Comparison of ENCODE assay signal across 9 cellular contexts in genomic region chr10:93039721-93040120, GRCh38. TPM values are rescaled to one million over a fixed set of nuclear protein-coding genes. Genes with fewer than 3 reads are reported as not detected.
A peak's percentile ranks its signal among the peaks of the same experiment; 100 is the strongest.
DNase-seq lines count a peak whose midpoint lies in the region; ATAC-seq and TF ChIP-seq lines count a peak whose summit lies in the region.
"Had no signal": no experiment of that assay in that cellular context is flagged by ENCODE, and none has a peak within 500 bp of the region (broad histone marks: within the 10 kb centered on the region; RNA-seq: fewer than 3 reads in every experiment).

No MANE protein-coding gene starts in this region.

- H3K4me1 ChIP-seq in left ventricle myocardium inferior (no peaks in the 10 kb centered on the region), right cardiac atrium (ENCODE audit: control insufficient read depth, insufficient read depth, low read length) (no peaks in the 10 kb centered on the region), OCI-LY3 (ENCODE audit: low read length) (peaks cover 21% of the 10 kb centered on the region), upper lobe of right lung (no peaks in the 10 kb centered on the region)
- H3K4me1 ChIP-seq: SJCRH30 had no signal

- DNase-seq in left ventricle myocardium inferior, result no peak
- no peak for DNase-seq in right cardiac atrium
- DNase-seq in fibroblast of gingiva (ENCODE audit: low read depth), result peak; percentile 24
- DNase-seq in upper lobe of right lung, result no peak
- DNase-seq in endothelial cell (ENCODE audit: low spot score), result no peak
- DNase-seq in dedifferentiated amniotic fluid mesenchymal stem cell (ENCODE audit: extremely low spot score), result no peak

- no peaks in the 10 kb centered on the region for H3K27me3 ChIP-seq in left ventricle myocardium inferior (ENCODE audit: low read depth)
- H3K27me3 ChIP-seq in right cardiac atrium (ENCODE audit: control insufficient read depth, insufficient read depth), result no peaks in the 10 kb centered on the region
- H3K27me3 ChIP-seq in OCI-LY3 (ENCODE audit: low read depth, low read length), result no peaks in the 10 kb centered on the region
- no peaks in the 10 kb centered on the region for H3K27me3 ChIP-seq in upper lobe of right lung
- H3K27me3 ChIP-seq: SJCRH30 had no signal

- H3K9ac ChIP-seq in OCI-LY3 (ENCODE audit: low read length), result no peak overlapping the region

- H3K27ac ChIP-seq in left ventricle myocardium inferior (replicated peaks) (no peak overlapping the region), right cardiac atrium (ENCODE audit: low read length) (no peak overlapping the region), OCI-LY3 (ENCODE audit: low read length) (no peak overlapping the region), upper lobe of right lung (no peak overlapping the region)
- H3K27ac ChIP-seq: SJCRH30 had no signal

- no peaks in the 10 kb centered on the region for H3K9me3 Mint-ChIP-seq in endothelial cell (ENCODE audit: unreplicated experiment)

- H3K27ac Mint-ChIP-seq in endothelial cell (ENCODE audit: unreplicated experiment), result no peak overlapping the region

- no peak overlapping the region for H2AFZ ChIP-seq in OCI-LY3 (ENCODE audit: low read depth, low read length)

- ATAC-seq in right cardiac atrium, result no peak
- no peak for ATAC-seq in upper lobe of right lung
- ATAC-seq in GM18520 (IDR thresholded peaks at IDR 0.05; ENCODE audit: unreplicated experiment), result no peak

- H3K79me2 ChIP-seq in OCI-LY3 (ENCODE audit: low read length), result no peaks in the 10 kb centered on the region

- H3K4me3 ChIP-seq in left ventricle myocardium inferior (no peak overlapping the region), right cardiac atrium (ENCODE audit: low read length) (no peak overlapping the region), OCI-LY3 (ENCODE audit: low read length) (no peak overlapping the region), upper lobe of right lung (no peak overlapping the region)
- H3K4me3 ChIP-seq: SJCRH30 had no signal

- no peaks in the 10 kb centered on the region for H3K36me3 ChIP-seq in left ventricle myocardium inferior
- no peaks in the 10 kb centered on the region for H3K36me3 ChIP-seq in OCI-LY3 (replicated peaks; ENCODE audit: low read depth, low read length)
- H3K36me3 ChIP-seq in upper lobe of right lung, result no peaks in the 10 kb centered on the region
- H3K36me3 ChIP-seq: SJCRH30 had no signal

- no peak overlapping the region for H3K4me2 ChIP-seq in OCI-LY3 (ENCODE audit: low read length)

- 25% methylated on average over 3 of the region's 3 CpGs for WGBS in right cardiac atrium

- peaks cover 4% of the 10 kb centered on the region for H3K36me3 Mint-ChIP-seq in endothelial cell (ENCODE audit: low read depth, unreplicated experiment)

- H3K4me3 Mint-ChIP-seq in endothelial cell (ENCODE audit: unreplicated experiment), result no peak overlapping the region

- peak; percentile 32 for TF ChIP-seq CTCF in left ventricle myocardium inferior (IDR thresholded peaks at IDR 0.05; ENCODE audit: borderline replicate concordance)
- TF ChIP-seq CTCF in OCI-LY3 (IDR thresholded peaks at IDR 0.05; ENCODE audit: low read depth, low read length), result peak; percentile 65
- TF ChIP-seq CTCF in upper lobe of right lung (IDR thresholded peaks at IDR 0.05), result peak; percentile 21
- no peak for TF ChIP-seq CTCF in endothelial cell (IDR thresholded peaks at IDR 0.05; ENCODE audit: unreplicated experiment)

- no peaks in the 10 kb centered on the region for H4K20me1 ChIP-seq in OCI-LY3 (ENCODE audit: insufficient read depth, low read length)

- H3K4me1 Mint-ChIP-seq in endothelial cell (ENCODE audit: unreplicated experiment), result peaks cover 10% of the 10 kb centered on the region

- H3K9me3 ChIP-seq in left ventricle myocardium inferior (replicated peaks) (no peaks in the 10 kb centered on the region), right cardiac atrium (ENCODE audit: control insufficient read depth, low read length) (no peaks in the 10 kb centered on the region), OCI-LY3 (ENCODE audit: insufficient read depth, low read length) (no peaks in the 10 kb centered on the region), upper lobe of right lung (no peaks in the 10 kb centered on the region)
- H3K9me3 ChIP-seq: SJCRH30 had no signal

- intact Hi-C loops in left ventricle myocardium inferior (cut with micrococcal nuclease), result no loop called here
- intact Hi-C loops in right cardiac atrium (cut with DNase I), result no loop called here
- intact Hi-C loops in upper lobe of right lung (cut with DNase I), result no loop called here

- peaks cover 2% of the 10 kb centered on the region for H3K27me3 Mint-ChIP-seq in endothelial cell (ENCODE audit: unreplicated experiment)

RNA-seq across cellular contexts. Expression of gene CYP26C1, which starts 20.9 kb away (rescaled TPM):
- total RNA-seq in left ventricle myocardium inferior, result not detected
- under 1 TPM in 1 of 4 donors, not detected in 3; 0.09 TPM for total RNA-seq in right cardiac atrium
- 0.02 TPM for polyA plus RNA-seq in right cardiac atrium
- 0.35 TPM for total RNA-seq in upper lobe of right lung
- total RNA-seq in endothelial cell (ENCODE audit: unreplicated experiment), result 0.31 TPM
- total RNA-seq: SJCRH30 had no signal

RNA-seq across cellular contexts. Expression of gene CYP26A1, which starts 34.0 kb away (rescaled TPM):
- not detected for total RNA-seq in left ventricle myocardium inferior
- total RNA-seq in right cardiac atrium, result not detected
- polyA plus RNA-seq in right cardiac atrium, result not detected
- total RNA-seq in upper lobe of right lung, result not detected
- total RNA-seq in endothelial cell (ENCODE audit: unreplicated experiment), result 0.64 TPM
- total RNA-seq: SJCRH30 had no signal
